1 cellular context compared by ENCODE assay signal in the genomic region with DNA sequence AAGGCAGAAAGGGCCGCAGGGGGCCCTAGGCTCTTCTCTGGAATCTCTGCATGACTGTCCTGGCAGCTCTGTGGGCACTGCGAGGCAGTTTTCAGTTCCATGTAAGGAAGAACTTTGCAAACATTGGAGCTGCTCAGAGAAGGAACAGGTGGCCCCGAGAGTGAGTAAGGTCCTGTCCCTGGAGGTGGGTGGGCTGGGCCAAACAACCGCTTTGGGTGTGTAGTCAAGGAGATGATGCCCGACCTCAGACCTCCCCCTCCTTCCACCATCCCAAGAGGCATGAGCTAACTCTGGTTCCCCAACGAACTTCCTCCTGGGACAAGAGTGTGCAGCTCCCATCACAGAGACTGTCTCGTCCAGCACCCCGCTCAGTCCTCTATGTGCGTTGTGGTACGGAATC.
TF ChIP-seq lines count a peak whose summit lies in the region.

No MANE protein-coding gene starts in this region.

TF ChIP-seq in SK-N-SH treated with all-trans-retinoic acid at 6 μM for 48 hours, 23 proteins besides CTCF, POLR2A, EP300 and RAD21 (continued from another document):
- no peak for TF ChIP-seq ZNF8 (CRISPR knock-in tag; IDR thresholded peaks at IDR 0.05)
- TF ChIP-seq, protein P1, sequence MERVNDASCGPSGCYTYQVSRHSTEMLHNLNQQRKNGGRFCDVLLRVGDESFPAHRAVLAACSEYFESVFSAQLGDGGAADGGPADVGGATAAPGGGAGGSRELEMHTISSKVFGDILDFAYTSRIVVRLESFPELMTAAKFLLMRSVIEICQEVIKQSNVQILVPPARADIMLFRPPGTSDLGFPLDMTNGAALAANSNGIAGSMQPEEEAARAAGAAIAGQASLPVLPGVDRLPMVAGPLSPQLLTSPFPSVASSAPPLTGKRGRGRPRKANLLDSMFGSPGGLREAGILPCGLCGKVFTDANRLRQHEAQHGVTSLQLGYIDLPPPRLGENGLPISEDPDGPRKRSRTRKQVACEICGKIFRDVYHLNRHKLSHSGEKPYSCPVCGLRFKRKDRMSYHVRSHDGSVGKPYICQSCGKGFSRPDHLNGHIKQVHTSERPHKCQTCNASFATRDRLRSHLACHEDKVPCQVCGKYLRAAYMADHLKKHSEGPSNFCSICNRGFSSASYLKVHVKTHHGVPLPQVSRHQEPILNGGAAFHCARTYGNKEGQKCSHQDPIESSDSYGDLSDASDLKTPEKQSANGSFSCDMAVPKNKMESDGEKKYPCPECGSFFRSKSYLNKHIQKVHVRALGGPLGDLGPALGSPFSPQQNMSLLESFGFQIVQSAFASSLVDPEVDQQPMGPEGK (CRISPR knock-in tag; IDR thresholded peaks at IDR 0.05; ENCODE audit: borderline replicate concordance): no peak
- TF ChIP-seq, protein P2, sequence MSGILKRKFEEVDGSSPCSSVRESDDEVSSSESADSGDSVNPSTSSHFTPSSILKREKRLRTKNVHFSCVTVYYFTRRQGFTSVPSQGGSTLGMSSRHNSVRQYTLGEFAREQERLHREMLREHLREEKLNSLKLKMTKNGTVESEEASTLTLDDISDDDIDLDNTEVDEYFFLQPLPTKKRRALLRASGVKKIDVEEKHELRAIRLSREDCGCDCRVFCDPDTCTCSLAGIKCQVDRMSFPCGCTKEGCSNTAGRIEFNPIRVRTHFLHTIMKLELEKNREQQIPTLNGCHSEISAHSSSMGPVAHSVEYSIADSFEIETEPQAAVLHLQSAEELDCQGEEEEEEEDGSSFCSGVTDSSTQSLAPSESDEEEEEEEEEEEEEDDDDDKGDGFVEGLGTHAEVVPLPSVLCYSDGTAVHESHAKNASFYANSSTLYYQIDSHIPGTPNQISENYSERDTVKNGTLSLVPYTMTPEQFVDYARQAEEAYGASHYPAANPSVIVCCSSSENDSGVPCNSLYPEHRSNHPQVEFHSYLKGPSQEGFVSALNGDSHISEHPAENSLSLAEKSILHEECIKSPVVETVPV (CRISPR knock-in tag; IDR thresholded peaks at IDR 0.05): no peak
